21 cellular contexts compared by ENCODE assay signal in the genomic region with DNA sequence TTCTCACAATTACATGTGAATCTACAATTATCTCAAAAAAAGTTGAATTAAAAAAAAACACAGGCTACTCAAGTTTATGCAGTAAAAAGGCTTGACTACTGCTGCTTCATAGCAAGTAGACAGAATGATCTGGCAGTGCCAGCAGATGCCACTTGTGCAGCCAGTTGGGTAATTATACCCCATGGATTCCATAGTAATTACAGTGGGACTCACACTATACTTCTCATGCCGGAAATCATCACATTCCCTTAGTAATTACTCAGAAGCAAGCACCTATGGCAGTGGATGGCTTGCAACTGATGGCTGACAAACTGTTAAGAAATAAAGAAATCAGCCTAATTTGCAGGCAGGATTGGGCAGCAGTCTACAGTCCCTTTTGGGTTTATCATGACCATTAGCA.
DNase-seq lines count a peak whose midpoint lies in the region; ATAC-seq and TF ChIP-seq lines count a peak whose summit lies in the region.
"Had no signal": no experiment of that assay in that cellular context is flagged by ENCODE, and none has a peak within 500 bp of the region (broad histone marks: within the 10 kb centered on the region; RNA-seq: fewer than 3 reads in every experiment).

No MANE protein-coding gene starts in this region.

- no peak for TF ChIP-seq RAD21 in Ishikawa (IDR thresholded peaks at IDR 0.05; ENCODE audit: low read depth)

- TF ChIP-seq EP300 in Ishikawa (IDR thresholded peaks at IDR 0.05; ENCODE audit: borderline replicate concordance) = no peak

- DNase-seq in NCI-H1417 treated with DMSO at 0.1 percent for 48 hours (lab: John Stamatoyannopoulos, UW) = peak; percentile 33
- DNase-seq in astrocyte of the hippocampus (ENCODE audit: low read depth, low spot score) = peak; percentile 6
- peak; percentile 47 for DNase-seq in renal cortical epithelial cell (ENCODE audit: low read depth)
- DNase-seq in activated naive CD4-positive, alpha-beta T cell (lab: John Stamatoyannopoulos, UW) = no peak
- DNase-seq: BE2C; Calu3; CD4-positive, alpha-beta T cell; DMS79; GM23248; KG1; NCI-H1092; NCI-H187; NCI-H446; NCI-H82; SHP77 treated with DMSO at 0.1 percent for 48 hours; T-helper 1 cell had no signal

- ATAC-seq in HG03571 (IDR thresholded peaks at IDR 0.05; ENCODE audit: unreplicated experiment) (no peak), HG02970 (IDR thresholded peaks at IDR 0.05; ENCODE audit: low FRiP score, unreplicated experiment) (no peak)
- ATAC-seq: HCT116, SK-N-SH treated with all-trans-retinoic acid at 6 μM for 48 hours had no signal

TF ChIP-seq in Ishikawa, 13 proteins besides CTCF, POLR2A, EP300 and RAD21:
- 0 out of 2 replicates have a peak, but pooled peaks have one; percentile 39 for TF ChIP-seq TEAD4 (IDR thresholded peaks at IDR 0.05)
- no peak for TF ChIP-seq REST (IDR thresholded peaks at IDR 0.05; ENCODE audit: low read depth)
- TF ChIP-seq NFIC (IDR thresholded peaks at IDR 0.05) = peak; percentile 29

Comparison
In these comparisons a context has a peak if more than half of its experiments do, and no peak if none do; other contexts are left out.
1. DNase-seq: peak in NCI-H1417 treated with DMSO at 0.1 percent for 48 hours (single experiment), astrocyte of the hippocampus (single experiment) and renal cortical epithelial cell (single experiment); none in activated naive CD4-positive, alpha-beta T cell (0 of 4).